29 cellular contexts compared by ENCODE assay signal in the genomic region with DNA sequence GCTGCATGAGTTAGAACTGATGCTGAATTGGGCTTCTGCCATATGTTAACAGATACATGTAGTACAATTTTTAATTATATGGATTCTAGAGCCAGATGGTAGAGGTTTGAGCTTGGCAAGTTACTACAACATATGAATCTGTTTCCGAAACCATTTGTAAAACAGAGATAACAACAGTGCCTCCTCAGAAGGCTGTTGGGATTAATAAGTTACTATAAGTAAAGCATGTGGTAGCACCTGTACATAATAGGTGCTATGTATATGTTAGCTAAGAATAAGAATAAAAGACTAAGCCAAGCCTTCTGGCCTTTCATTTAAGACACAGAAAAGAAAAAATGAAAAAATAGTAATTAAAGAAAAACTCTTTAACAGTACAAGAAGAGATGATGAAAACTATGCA.
DNase-seq lines count a peak whose midpoint lies in the region; ATAC-seq lines count a peak whose summit lies in the region.
"Had no signal": no experiment of that assay in that cellular context is flagged by ENCODE, and none has a peak within 500 bp of the region (broad histone marks: within the 10 kb centered on the region; RNA-seq: fewer than 3 reads in every experiment).

No MANE protein-coding gene starts in this region.

- DNase-seq in cerebellar cortex (ENCODE audit: low spot score) = peak; percentile 18
- DNase-seq in putamen (ENCODE audit: low spot score) = no peak
- no peak for DNase-seq in NCI-H1092 (lab: John Stamatoyannopoulos, UW)
- no peak for DNase-seq in amygdala (lab: John Stamatoyannopoulos, UW)
- DNase-seq: activated CD4-positive, alpha-beta T cell treated with anti-CD3 and anti-CD28 coated beads, Interleukin-2, amount 50 U/mL, for 4 hours; activated naive CD4-positive, alpha-beta T cell; activated T-cell treated with anti-CD3 and anti-CD28 coated beads, Interleukin-2, amount 50 U/mL, for 48 hours; central memory CD4-positive, alpha-beta T cell; COR-L47; DMS79 treated with DMSO at 0.1 percent for 48 hours; effector memory CD8-positive, alpha-beta T cell; GF-D8; glutamatergic neuron; H9; left colon; mammary epithelial cell; mucosa of descending colon; natural killer cell; NCI-H1092 treated with DMSO at 0.1 percent for 48 hours; NCI-H524 treated with DMSO at 0.1 percent for 48 hours; retina; T-helper 2 cell had no signal

- peak; percentile 74 for ATAC-seq in GM18907 (IDR thresholded peaks at IDR 0.05; ENCODE audit: unreplicated experiment)
- ATAC-seq in GM19467 (IDR thresholded peaks at IDR 0.05; ENCODE audit: unreplicated experiment) = peak; percentile 66
- ATAC-seq in HG03175 (IDR thresholded peaks at IDR 0.05; ENCODE audit: unreplicated experiment) = peak; percentile 60
- ATAC-seq: activated CD4-positive, CD25-positive, alpha-beta regulatory T cell treated with anti-CD3 and anti-CD28 coated beads, Interleukin-2, amount 50 U/mL, for 24 hours; effector memory CD8-positive, alpha-beta T cell; K562; left colon; mucosa of descending colon; natural killer cell; Right ventricle myocardium inferior; stimulated activated effector memory CD8-positive, alpha-beta T cell treated with anti-CD3 and anti-CD28 coated beads, Interleukin-12 subunit alpha, Interleukin-12 subunit beta, amount 100 ng/mL, for 72 hours had no signal
